In genomic region chr1:8649027-8649426, GRCh38 we compare ENCODE assay signal across 1 cellular context.
TF ChIP-seq lines count a peak whose summit lies in the region.

No MANE protein-coding gene starts in this region.

TF ChIP-seq in SK-N-SH, 30 proteins besides CTCF, POLR2A, EP300 and RAD21 (continued from another document):
- TF ChIP-seq IRF3 (IDR thresholded peaks at IDR 0.05; ENCODE audit: low read depth, low read length) (no peak), FOXJ3 (CRISPR knock-in tag; IDR thresholded peaks at IDR 0.05) (no peak), FOSL2 (IDR thresholded peaks at IDR 0.05; ENCODE audit: borderline replicate concordance, low read depth) (no peak), YY1 (IDR thresholded peaks at IDR 0.05; ENCODE audit: low read depth) (no peak), EZH2phosphoT487 (IDR thresholded peaks at IDR 0.05; ENCODE audit: borderline replicate concordance, low read depth) (no peak), SMC3 (IDR thresholded peaks at IDR 0.05; ENCODE audit: low read depth, low read length) (no peak), MAX (IDR thresholded peaks at IDR 0.05; ENCODE audit: low read depth) (no peak), USF2 (IDR thresholded peaks at IDR 0.05; ENCODE audit: borderline replicate concordance, low read depth, low read length) (no peak), TEAD4 (IDR thresholded peaks at IDR 0.05; ENCODE audit: borderline replicate concordance, insufficient read depth) (no peak), NRF1 (IDR thresholded peaks at IDR 0.05; ENCODE audit: low read depth, low read length) (no peak), RXRA (IDR thresholded peaks at IDR 0.05; ENCODE audit: borderline replicate concordance, low read depth) (no peak), SIN3A (IDR thresholded peaks at IDR 0.05; ENCODE audit: borderline replicate concordance, low read depth, low read length) (no peak)
